Comparison of ENCODE assay signal across 1 cellular context in the genomic region with DNA sequence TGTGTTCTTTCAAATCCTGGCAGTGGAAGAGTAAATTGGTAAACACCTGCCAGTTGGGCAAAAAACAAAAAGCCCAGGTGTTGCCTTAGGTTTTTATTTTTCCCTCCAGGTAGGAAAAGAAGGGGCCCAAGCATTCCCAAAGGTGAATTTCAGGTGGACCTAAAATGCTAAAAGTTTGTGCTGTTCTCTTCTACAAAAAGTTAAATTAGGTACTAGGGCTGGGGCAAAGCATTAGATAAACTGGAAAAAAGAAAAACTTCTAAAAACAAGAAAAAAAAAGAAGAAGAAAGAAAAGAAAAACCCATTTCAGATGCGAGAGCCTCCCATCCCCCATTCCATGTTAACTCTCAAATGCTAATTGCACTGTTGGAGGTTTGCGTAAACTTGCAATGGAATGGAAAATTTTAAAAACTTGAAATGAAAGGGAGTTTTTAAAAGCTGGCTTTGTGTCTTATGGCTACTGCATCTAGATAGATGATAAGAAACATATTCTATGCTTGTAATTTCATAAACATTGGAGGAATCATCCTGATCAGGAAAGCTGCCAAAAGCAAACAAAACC.
A peak's percentile ranks its signal among the peaks of the same experiment; 100 is the strongest.
TF ChIP-seq lines count a peak whose summit lies in the region.

No MANE protein-coding gene starts in this region.

TF ChIP-seq in H1, 55 proteins besides CTCF, POLR2A, EP300 and RAD21:
- TF ChIP-seq KDM1A (IDR thresholded peaks at IDR 0.05; ENCODE audit: borderline replicate concordance, low read length), result no peak
- peak; percentile 58 for TF ChIP-seq ASH2L (IDR thresholded peaks at IDR 0.05; ENCODE audit: low read length)
- TF ChIP-seq JUN (IDR thresholded peaks at IDR 0.05; ENCODE audit: low read depth, low read length), result no peak
- TF ChIP-seq RBBP5 (IDR thresholded peaks at IDR 0.05; ENCODE audit: borderline replicate concordance, low read depth, low read length), result 0 out of 2 replicates have a peak, but pooled peaks have one; percentile 59
- TF ChIP-seq CEBPB (IDR thresholded peaks at IDR 0.05; ENCODE audit: low read depth, low read length), result 0 out of 2 replicates have a peak, but pooled peaks have one; percentile 3
- TF ChIP-seq KDM4A (IDR thresholded peaks at IDR 0.05; ENCODE audit: low read depth, low read length, severe bottlenecking), result no peak
- 0 out of 2 replicates have a peak, but pooled peaks have one; percentile 18 for TF ChIP-seq TCF12 (IDR thresholded peaks at IDR 0.05; ENCODE audit: low read depth, low read length)
- TF ChIP-seq CHD2 (IDR thresholded peaks at IDR 0.05; ENCODE audit: low read length), result 0 out of 2 replicates have a peak, but pooled peaks have one; percentile 29
- 0 out of 4 replicates have a peak, but pooled peaks of 1 of the 2 experiments have one; percentile 31 for TF ChIP-seq HDAC2 (IDR thresholded peaks at IDR 0.05; ENCODE audit: borderline replicate concordance in 1 of 2, low read depth in 2 of 2, low read length in 2 of 2)
- TF ChIP-seq SP1 (IDR thresholded peaks at IDR 0.05; ENCODE audit: low read depth, low read length), result peak; percentile 62; the same call in 1 of the 2 replicates
